In genomic region chr2:236748385-236748784, GRCh38 we compare ENCODE assay signal across 13 cellular contexts.
DNase-seq lines count a peak whose midpoint lies in the region; ATAC-seq and TF ChIP-seq lines count a peak whose summit lies in the region.
"Had no signal": no experiment of that assay in that cellular context is flagged by ENCODE, and none has a peak within 500 bp of the region (broad histone marks: within the 10 kb centered on the region; RNA-seq: fewer than 3 reads in every experiment).

No MANE protein-coding gene starts in this region.

- H3K4me1 ChIP-seq in GM23248 (ENCODE audit: insufficient read depth) (peaks cover 42% of the 10 kb centered on the region), heart left ventricle (peaks cover 0 to 39% (median 16%) of the 10 kb centered on the region in 12 donors), parathyroid adenoma (peaks cover 43% of the 10 kb centered on the region)

- H3K9me2 ChIP-seq in GM23248 (ENCODE audit: insufficient read depth): no peaks in the 10 kb centered on the region

- H3K4me3 ChIP-seq in GM23248: no peak overlapping the region
- no peak overlapping the region for H3K4me3 ChIP-seq in heart left ventricle
- no peak overlapping the region for H3K4me3 ChIP-seq in parathyroid adenoma (ENCODE audit: low read depth, low read length)
- H3K4me3 ChIP-seq: body of pancreas, GM12878 had no signal

- peaks cover 19% of the 10 kb centered on the region for H3F3A ChIP-seq in GM23248 (ENCODE audit: insufficient read depth)

- H3K4me2 ChIP-seq in GM23248 (ENCODE audit: unreplicated experiment) (no peak overlapping the region), parathyroid adenoma (ENCODE audit: low read length) (no peak overlapping the region)

- H3K27me3 ChIP-seq in GM23248 (replicated peaks; ENCODE audit: insufficient read depth) (no peaks in the 10 kb centered on the region), heart left ventricle (no peaks in the 10 kb centered on the region), parathyroid adenoma (ENCODE audit: control insufficient read depth, insufficient read depth, low read length) (no peaks in the 10 kb centered on the region)
- H3K27me3 ChIP-seq: body of pancreas had no signal

- intact Hi-C loops in heart left ventricle (cut with DNase I): no loop called here

- WGBS in GM23248 (ENCODE audit: low coverage in 1 of 2, low lambda C conversion rate in 2 of 2, missing lambda C conversion rate in 2 of 2), 2 experiments: 84 to 88% methylated on average over 9 of the region's 9 CpGs
- 61 to 73% (median 66%) methylated on average over 9 of the region's 9 CpGs for WGBS in heart left ventricle, 4 donors

- in situ Hi-C loops in GM23248 (cut with MboI): no loop called here

- H3K9ac ChIP-seq in GM23248 (no peak overlapping the region), parathyroid adenoma (no peak overlapping the region)

- H3K27ac ChIP-seq in GM23248 (no peak overlapping the region), heart left ventricle (peak overlapping the region in 9 of 12 donors; percentile 9 to 65 (median 42)), parathyroid adenoma (peak overlapping the region; percentile 91)
- H3K27ac ChIP-seq: body of pancreas had no signal

- no peaks in the 10 kb centered on the region for H3K36me3 ChIP-seq in GM23248 (ENCODE audit: low read depth)
- no peaks in the 10 kb centered on the region for H3K36me3 ChIP-seq in heart left ventricle
- no peaks in the 10 kb centered on the region for H3K36me3 ChIP-seq in parathyroid adenoma (ENCODE audit: control insufficient read depth, insufficient read depth, low read length)

- TF ChIP-seq CTCF in heart left ventricle (IDR thresholded peaks at IDR 0.05) (no peak), parathyroid adenoma (IDR thresholded peaks at IDR 0.05) (no peak)

- H3K9me3 ChIP-seq in GM23248 (ENCODE audit: low read depth): no peaks in the 10 kb centered on the region
- H3K9me3 ChIP-seq in heart left ventricle: no peaks in the 10 kb centered on the region
- no peaks in the 10 kb centered on the region for H3K9me3 ChIP-seq in parathyroid adenoma (ENCODE audit: control insufficient read depth, low read length)
- H3K9me3 ChIP-seq: body of pancreas had no signal

- H2AFZ ChIP-seq in GM23248 (no peak overlapping the region), parathyroid adenoma (peak overlapping the region; percentile 80)

- TF ChIP-seq POLR2A in heart left ventricle (IDR thresholded peaks at IDR 0.05): no peak

- no peaks in the 10 kb centered on the region for H3K79me2 ChIP-seq in GM23248 (ENCODE audit: insufficient read depth)
- H3K79me2 ChIP-seq in parathyroid adenoma: no peaks in the 10 kb centered on the region

- ATAC-seq in heart left ventricle: peak; percentile 70 to 93 (median 82)
- no peak for ATAC-seq in GM18867 (IDR thresholded peaks at IDR 0.05; ENCODE audit: unreplicated experiment)
- no peak for ATAC-seq in HG03135 (IDR thresholded peaks at IDR 0.05; ENCODE audit: unreplicated experiment)
- ATAC-seq: body of pancreas; GM12878; stimulated activated naive B cell treated with anti-CD40 and anti-IgM and Interleukin-4, amounts not matched to agents 10 μg/mL and 1 μg/mL and 100 μg/mL, for 72 hours had no signal

- no peaks in the 10 kb centered on the region for H4K20me1 ChIP-seq in GM23248 (ENCODE audit: insufficient read depth)

- peak; percentile 29 for DNase-seq in GM23248
- DNase-seq in SIG-M5 treated with dmso at 0.1 percent for 504 hours (lab: John Stamatoyannopoulos, UW; ENCODE audit: unreplicated experiment): peak; percentile 95
- peak in 4 of 5 donors; percentile 32 to 61 (median 45) for DNase-seq in heart left ventricle
- DNase-seq in NCI-H82 (lab: John Stamatoyannopoulos, UW): no peak
- DNase-seq in OCI-M1 (lab: John Stamatoyannopoulos, UW): no peak
- DNase-seq: activated CD4-positive, alpha-beta T cell treated with anti-CD3 and anti-CD28 coated beads, Interleukin-2, amount 10 ng/mL, durations not matched to agents 7 days and 5 days; stimulated activated naive B cell treated with anti-CD40 and anti-IgM and Interleukin-4, amounts not matched to agents 10 μg/mL and 1 μg/mL and 100 μg/mL, for 72 hours; T-helper 2 cell had no signal

Comparison
In these comparisons a context has a peak if more than half of its experiments do, and no peak if none do; other contexts are left out.
1. DNase-seq: peak in GM23248 (single experiment), SIG-M5 treated with dmso at 0.1 percent for 504 hours (single experiment) and heart left ventricle (4 of 5); none in NCI-H82 (single experiment) and OCI-M1 (single experiment).
2. ATAC-seq: peak in heart left ventricle (4 of 4); none in GM18867 (single experiment) and HG03135 (single experiment).